Comparison of ENCODE assay signal across 8 cellular contexts in genomic region chr17:27236710-27237315, GRCh38. TPM values are rescaled to one million over a fixed set of nuclear protein-coding genes. Genes with fewer than 3 reads are reported as not detected.
DNase-seq lines count a peak whose midpoint lies in the region; ATAC-seq and TF ChIP-seq lines count a peak whose summit lies in the region.

No MANE protein-coding gene starts in this region.

- H3K27me3 Mint-ChIP-seq in CD8-positive, alpha-beta T cell (ENCODE audit: low read depth) = peaks cover 3% of the 10 kb centered on the region
- peaks cover 0 to 19% (median 0%) of the 10 kb centered on the region in 5 donors for H3K27me3 Mint-ChIP-seq in naive thymus-derived CD4-positive, alpha-beta T cell
- no peaks in the 10 kb centered on the region for H3K27me3 Mint-ChIP-seq in stimulated activated naive B cell treated with anti-CD40 and anti-IgM and Interleukin-4, amounts not matched to agents 10 μg/mL and 1 μg/mL and 100 μg/mL, for 72 hours

- no peaks in the 10 kb centered on the region for H3K36me3 ChIP-seq in CD8-positive, alpha-beta T cell (ENCODE audit: insufficient read depth, low read length)
- no peaks in the 10 kb centered on the region for H3K36me3 ChIP-seq in OCI-LY1 (ENCODE audit: insufficient read depth, low read length)
- no peaks in the 10 kb centered on the region for H3K36me3 ChIP-seq in naive thymus-derived CD4-positive, alpha-beta T cell (ENCODE audit: control insufficient read depth in 2 of 3, insufficient read depth in 3 of 3, low read length in 3 of 3)

- peak; percentile 55 to 83 (median 69) for DNase-seq in CD8-positive, alpha-beta T cell
- peak; percentile 11 for DNase-seq in activated CD8-positive, alpha-beta memory T cell treated with anti-CD3 and anti-CD28 coated beads, Interleukin-2, amount 50 U/mL, for 1 hour (ENCODE audit: extremely low read depth)
- peak; percentile 76 for DNase-seq in epithelial cell of esophagus (ENCODE audit: low read depth)
- DNase-seq in naive thymus-derived CD4-positive, alpha-beta T cell = peak; percentile 30 to 69 (median 58)
- DNase-seq in stimulated activated naive B cell treated with anti-CD40 and anti-IgM and Interleukin-4, amounts not matched to agents 10 μg/mL and 1 μg/mL and 100 μg/mL, for 72 hours = peak; percentile 39

- no peaks in the 10 kb centered on the region for H3K4me1 Mint-ChIP-seq in CD8-positive, alpha-beta T cell (ENCODE audit: low read depth)
- peaks cover 0 to 19% (median 0%) of the 10 kb centered on the region in 7 donors for H3K4me1 Mint-ChIP-seq in naive thymus-derived CD4-positive, alpha-beta T cell
- H3K4me1 Mint-ChIP-seq in stimulated activated naive B cell treated with anti-CD40 and anti-IgM and Interleukin-4, amounts not matched to agents 10 μg/mL and 1 μg/mL and 100 μg/mL, for 72 hours = peaks cover 37 to 61% of the 10 kb centered on the region in 2 donors

- no peaks in the 10 kb centered on the region for H3K4me1 ChIP-seq in CD8-positive, alpha-beta T cell (ENCODE audit: insufficient read depth, low read length)
- H3K4me1 ChIP-seq in OCI-LY1 (ENCODE audit: insufficient read depth, low read length, severe bottlenecking) = peaks cover 6% of the 10 kb centered on the region
- H3K4me1 ChIP-seq in naive thymus-derived CD4-positive, alpha-beta T cell (ENCODE audit: control insufficient read depth in 2 of 2, insufficient read depth in 2 of 2, low read length in 2 of 2) = no peaks in the 10 kb centered on the region

- no peaks in the 10 kb centered on the region for H3K9me2 ChIP-seq in OCI-LY1 (ENCODE audit: low read depth, low read length)

- no peak overlapping the region for H3K27ac ChIP-seq in CD8-positive, alpha-beta T cell (ENCODE audit: low read depth, low read length)
- H3K27ac ChIP-seq in OCI-LY1 (ENCODE audit: low read depth, low read length, poor library complexity, severe bottlenecking) = no peak overlapping the region
- H3K27ac ChIP-seq in naive thymus-derived CD4-positive, alpha-beta T cell (ENCODE audit: low read depth, low read length) = no peak overlapping the region

- no peaks in the 10 kb centered on the region for H3K9me3 ChIP-seq in CD8-positive, alpha-beta T cell (ENCODE audit: low read length)
- H3K9me3 ChIP-seq in OCI-LY1 (ENCODE audit: low read length) = no peaks in the 10 kb centered on the region
- H3K9me3 ChIP-seq in naive thymus-derived CD4-positive, alpha-beta T cell (ENCODE audit: control insufficient read depth in 2 of 3, low read length in 3 of 3) = no peaks in the 10 kb centered on the region

- no peak overlapping the region for H3K4me3 ChIP-seq in CD8-positive, alpha-beta T cell (ENCODE audit: low read depth, low read length)
- H3K4me3 ChIP-seq in OCI-LY1 (ENCODE audit: low read depth, low read length, poor library complexity, severe bottlenecking) (no peak overlapping the region), epithelial cell of esophagus (ENCODE audit: low read length) (no peak overlapping the region)
- H3K4me3 ChIP-seq in naive thymus-derived CD4-positive, alpha-beta T cell (ENCODE audit: low read length) = no peak overlapping the region

- H3F3A ChIP-seq in OCI-LY1 (ENCODE audit: insufficient read depth, low read length) = no peaks in the 10 kb centered on the region

- peak; percentile 92 for ATAC-seq in CD8-positive, alpha-beta T cell
- ATAC-seq in HG03432 (IDR thresholded peaks at IDR 0.05; ENCODE audit: unreplicated experiment) = peak; percentile 28
- peak; percentile 87 for ATAC-seq in naive thymus-derived CD4-positive, alpha-beta T cell
- ATAC-seq in stimulated activated naive B cell treated with anti-CD40 and anti-IgM and Interleukin-4, amounts not matched to agents 10 μg/mL and 1 μg/mL and 100 μg/mL, for 72 hours (replicated peaks) = no peak
- no peak for ATAC-seq in HG03439 (IDR thresholded peaks at IDR 0.05; ENCODE audit: unreplicated experiment)

- no peak overlapping the region for H3K27ac Mint-ChIP-seq in CD8-positive, alpha-beta T cell
- no peak overlapping the region for H3K27ac Mint-ChIP-seq in naive thymus-derived CD4-positive, alpha-beta T cell
- no peak overlapping the region for H3K27ac Mint-ChIP-seq in stimulated activated naive B cell treated with anti-CD40 and anti-IgM and Interleukin-4, amounts not matched to agents 10 μg/mL and 1 μg/mL and 100 μg/mL, for 72 hours

- H2AFZ ChIP-seq in OCI-LY1 (ENCODE audit: low read length) = no peak overlapping the region

- intact Hi-C loops in CD8-positive, alpha-beta T cell (cut with DNase I, micrococcal nuclease) = loop anchor here (1.0 to 5.0 kb wide), 11 partner anchors 55 to 415 kb away; partner anchors contain the start of genes KSR1 (in 2 of the 2) and WSB1 (in 1 of the 2)
- intact Hi-C loops in naive thymus-derived CD4-positive, alpha-beta T cell (cut with micrococcal nuclease) = loop anchor here (1.0 to 10.0 kb wide), 11 partner anchors 57 to 518 kb away; partner anchors contain the start of gene WSB1 (in 2 of the 2)

- TF ChIP-seq CTCF in CD8-positive, alpha-beta T cell (IDR thresholded peaks at IDR 0.05) = peak; percentile 94
- TF ChIP-seq CTCF in OCI-LY1 (IDR thresholded peaks at IDR 0.05; ENCODE audit: low read length) (peak; percentile 89), epithelial cell of esophagus (IDR thresholded peaks at IDR 0.05; ENCODE audit: insufficient read depth, low read depth, low read length, missing control alignments) (peak; percentile 93)

- no peaks in the 10 kb centered on the region for H3K9me3 Mint-ChIP-seq in CD8-positive, alpha-beta T cell
- no peaks in the 10 kb centered on the region for H3K9me3 Mint-ChIP-seq in naive thymus-derived CD4-positive, alpha-beta T cell
- H3K9me3 Mint-ChIP-seq in stimulated activated naive B cell treated with anti-CD40 and anti-IgM and Interleukin-4, amounts not matched to agents 10 μg/mL and 1 μg/mL and 100 μg/mL, for 72 hours = peaks cover 5 to 7% of the 10 kb centered on the region in 2 donors

- H3K9ac ChIP-seq in OCI-LY1 (ENCODE audit: low read length) = no peak overlapping the region

- POLR2A ChIA-PET in CD8-positive, alpha-beta T cell (lab: Charles Lee) = interaction anchor here (0.9 to 2.7 kb wide), 4 partner anchors 57 to 363 kb away, joined by 3 to 12 read pairs (median 6); partner anchors contain the start of gene WSB1
- POLR2A ChIA-PET in naive thymus-derived CD4-positive, alpha-beta T cell (lab: Charles Lee) = interaction anchor here (1.0 to 3.1 kb wide), 2 partner anchors 57 to 365 kb away, joined by 3 to 11 read pairs; partner anchors contain the start of gene WSB1

- no peaks in the 10 kb centered on the region for H3K27me3 ChIP-seq in CD8-positive, alpha-beta T cell (ENCODE audit: insufficient read depth, low read length)
- no peaks in the 10 kb centered on the region; the same call in 1 of the 2 replicates for H3K27me3 ChIP-seq in OCI-LY1 (ENCODE audit: insufficient read depth, low read length)
- H3K27me3 ChIP-seq in naive thymus-derived CD4-positive, alpha-beta T cell (ENCODE audit: control insufficient read depth in 2 of 2, insufficient read depth in 2 of 2, low read length in 2 of 2) = no peaks in the 10 kb centered on the region

- H3K4me2 ChIP-seq in OCI-LY1 (ENCODE audit: low read length) = no peak overlapping the region

- H3K4me3 Mint-ChIP-seq in CD8-positive, alpha-beta T cell = no peak overlapping the region
- no peak overlapping the region for H3K4me3 Mint-ChIP-seq in naive thymus-derived CD4-positive, alpha-beta T cell
- H3K4me3 Mint-ChIP-seq in stimulated activated naive B cell treated with anti-CD40 and anti-IgM and Interleukin-4, amounts not matched to agents 10 μg/mL and 1 μg/mL and 100 μg/mL, for 72 hours = no peak overlapping the region

- CTCF ChIA-PET in CD8-positive, alpha-beta T cell (lab: Charles Lee) = interaction anchor here (0.7 to 9.0 kb wide), 41 partner anchors 9 to 781 kb away, joined by 3 to 222 read pairs (median 4); partner anchors contain the start of gene WSB1
- CTCF ChIA-PET in naive thymus-derived CD4-positive, alpha-beta T cell (lab: Charles Lee) = interaction anchor here (0.5 to 9.5 kb wide), 27 partner anchors 9 to 571 kb away, joined by 3 to 178 read pairs (median 4); partner anchors contain the start of genes KSR1 and LGALS9

- H3K36me3 Mint-ChIP-seq in CD8-positive, alpha-beta T cell = no peaks in the 10 kb centered on the region
- H3K36me3 Mint-ChIP-seq in naive thymus-derived CD4-positive, alpha-beta T cell = no peaks in the 10 kb centered on the region
- peaks cover 0 to 4% of the 10 kb centered on the region in 2 donors for H3K36me3 Mint-ChIP-seq in stimulated activated naive B cell treated with anti-CD40 and anti-IgM and Interleukin-4, amounts not matched to agents 10 μg/mL and 1 μg/mL and 100 μg/mL, for 72 hours

- H4K20me1 ChIP-seq in OCI-LY1 (ENCODE audit: insufficient read depth, low read length) = no peaks in the 10 kb centered on the region

- H3K79me2 ChIP-seq in OCI-LY1 (ENCODE audit: insufficient read depth, low read length) = no peaks in the 10 kb centered on the region

RNA-seq across cellular contexts. Expression of gene WSB1, which starts 57.1 kb away (rescaled TPM):
- total RNA-seq in CD8-positive, alpha-beta T cell = 10 to 100 TPM; 89.0 to 91.1 TPM
- 100 to 1,000 TPM; 110 to 185 (median 134) TPM for total RNA-seq in naive thymus-derived CD4-positive, alpha-beta T cell
- polyA plus RNA-seq in naive thymus-derived CD4-positive, alpha-beta T cell = 100 to 1,000 TPM; 170 to 204 TPM

Comparison
In these comparisons a context has a peak if more than half of its experiments do, and no peak if none do; other contexts are left out.
1. ATAC-seq: peak in CD8-positive, alpha-beta T cell (single experiment), HG03432 (single experiment) and naive thymus-derived CD4-positive, alpha-beta T cell (single experiment); none in stimulated activated naive B cell treated with anti-CD40 and anti-IgM and Interleukin-4, amounts not matched to agents 10 μg/mL and 1 μg/mL and 100 μg/mL, for 72 hours (0 of 2) and HG03439 (single experiment).
2. DNase-seq: peak in every context shown above with its lines; median percentile 76 in epithelial cell of esophagus; 69 in CD8-positive, alpha-beta T cell; 58 in naive thymus-derived CD4-positive, alpha-beta T cell; 39 in stimulated activated naive B cell treated with anti-CD40 and anti-IgM and Interleukin-4, amounts not matched to agents 10 μg/mL and 1 μg/mL and 100 μg/mL, for 72 hours; 11 in activated CD8-positive, alpha-beta memory T cell treated with anti-CD3 and anti-CD28 coated beads, Interleukin-2, amount 50 U/mL, for 1 hour.
3. Peak in every context shown above with its lines, with median percentiles within 50 percentile points of each other: CTCF ChIP-seq.